In genomic region chr5:177373806-177374205, GRCh38 we compare ENCODE assay signal across 19 cellular contexts. TPM values are rescaled to one million over a fixed set of nuclear protein-coding genes. Genes with fewer than 3 reads are reported as not detected.
DNase-seq lines count a peak whose midpoint lies in the region; ATAC-seq, FAIRE-seq and TF ChIP-seq lines count a peak whose summit lies in the region.
"Had no signal": no experiment of that assay in that cellular context is flagged by ENCODE, and none has a peak within 500 bp of the region (broad histone marks: within the 10 kb centered on the region; RNA-seq: fewer than 3 reads in every experiment).

No MANE protein-coding gene starts in this region.

- TF ChIP-seq POLR2A in HepG2 (IDR thresholded peaks at IDR 0.05; ENCODE audit: insufficient read depth in 1 of 2, low read depth in 2 of 2, low read length in 2 of 2), result no peak
- TF ChIP-seq POLR2A in GM12892 (IDR thresholded peaks at IDR 0.05; ENCODE audit: low read depth, low read length), result no peak

- H3K4me1 ChIP-seq in HepG2 (ENCODE audit: insufficient read depth, low read length), result peaks cover 83% of the 10 kb centered on the region

- ATAC-seq in stimulated activated naive CD8-positive, alpha-beta T cell treated with anti-CD3 and anti-CD28 coated beads, Interleukin-15, Interleukin-2, amounts not matched to agents 100 U/mL and 50 U/mL, for 24 hours, result no peak
- ATAC-seq in HepG2, result no peak
- ATAC-seq in HG02678 (IDR thresholded peaks at IDR 0.05; ENCODE audit: unreplicated experiment), result no peak
- ATAC-seq: activated T-cell treated with anti-CD3 and anti-CD28 coated beads, Interleukin-2, amount 50 U/mL, for 72 hours; left cardiac atrium; pancreas had no signal

- no peak for FAIRE-seq in HepG2 (lab: Jason Lieb, UNC)
- FAIRE-seq in urothelium cell line (lab: Jason Lieb, UNC), result no peak
- FAIRE-seq in GM12892 (lab: Jason Lieb, UNC), result no peak
- FAIRE-seq: pancreas, RCC 7860 had no signal

- WGBS in HepG2 (ENCODE audit: low lambda C conversion rate), result 98% methylated on average over 4 of the region's 6 CpGs

- no peak overlapping the region for H3K4me2 ChIP-seq in HepG2 (ENCODE audit: low read depth, low read length)
- H3K4me2 ChIP-seq: smooth muscle cell had no signal

- TF ChIP-seq CTCF in HepG2 (CRISPR knock-in tag; IDR thresholded peaks at IDR 0.05), result no peak
- no peak for TF ChIP-seq CTCF in coronary artery (IDR thresholded peaks at IDR 0.05)

- in situ Hi-C loops in HepG2 (cut with HindIII; ENCODE audit: extremely low pct_ligation_motif_present, low pct_unique_long_range_greater_than_20kb), result loop anchor here (25.0 kb wide), 1 partner anchor 837 kb away; the partner anchor contains the start of genes CDHR2 and RNF44

- intact Hi-C loops in activated T-helper 2 cell treated with anti-CD3 and anti-CD28 coated beads, Interferon-gamma antibody, Interleukin-2, Interleukin-4, amounts not matched to agents 10 μg/mL and 5 μg/mL and 100 μg/mL, durations not matched to agents 14 hours and 24 hours and 36 hours (cut with micrococcal nuclease), result loop anchor here (2.0 kb wide), 1 partner anchor 17 kb away; the partner anchor contains the start of gene RGS14
- intact Hi-C loops in HepG2 (cut with micrococcal nuclease; ENCODE audit: unreplicated experiment), result no loop called here

- no peaks in the 10 kb centered on the region for H4K20me1 ChIP-seq in HepG2 (ENCODE audit: insufficient read depth, low read length)

- no peak for TF ChIP-seq RAD21 in HepG2 (CRISPR knock-in tag; IDR thresholded peaks at IDR 0.05)

- no peaks in the 10 kb centered on the region; a peak in 1 of 5 replicates for H3K27me3 ChIP-seq in HepG2 (ENCODE audit: control insufficient read depth in 1 of 2, insufficient read depth in 2 of 2, low read length in 2 of 2)
- H3K27me3 ChIP-seq: pancreas had no signal

- POLR2A ChIA-PET in HepG2 (lab: Yijun Ruan, JAX), result interaction anchor here (4.1 kb wide), 1 partner anchor 10 kb away, joined by 19 read pairs; the partner anchor contains the start of gene SLC34A1

- H3K27ac Mint-ChIP-seq in stimulated activated naive CD8-positive, alpha-beta T cell treated with anti-CD3 and anti-CD28 coated beads, Interleukin-15, Interleukin-2, amounts not matched to agents 100 ng/mL and 50 ng/mL, for 24 hours, result peak overlapping the region; percentile 70
- H3K27ac Mint-ChIP-seq in activated T-helper 2 cell treated with anti-CD3 and anti-CD28 coated beads, Interferon-gamma antibody, Interleukin-2, Interleukin-4, amounts not matched to agents 10 μg/mL and 5 μg/mL and 100 μg/mL, durations not matched to agents 14 hours and 24 hours and 36 hours, result peak overlapping the region; percentile 38

- peaks cover 48% of the 10 kb centered on the region for H3K4me1 Mint-ChIP-seq in stimulated activated naive CD8-positive, alpha-beta T cell treated with anti-CD3 and anti-CD28 coated beads, Interleukin-15, Interleukin-2, amounts not matched to agents 100 ng/mL and 50 ng/mL, for 24 hours (ENCODE audit: low read depth)
- H3K4me1 Mint-ChIP-seq in activated T-helper 2 cell treated with anti-CD3 and anti-CD28 coated beads, Interferon-gamma antibody, Interleukin-2, Interleukin-4, amounts not matched to agents 10 μg/mL and 5 μg/mL and 100 μg/mL, durations not matched to agents 14 hours and 24 hours and 36 hours (ENCODE audit: low read depth), result peaks cover 26% of the 10 kb centered on the region

- BruUV-seq in HepG2 (replicated peaks; lab: Mats Ljungman, UMichigan), result no TSS peak

- H3K27me3 Mint-ChIP-seq in stimulated activated naive CD8-positive, alpha-beta T cell treated with anti-CD3 and anti-CD28 coated beads, Interleukin-15, Interleukin-2, amounts not matched to agents 100 ng/mL and 50 ng/mL, for 24 hours, result no peaks in the 10 kb centered on the region
- H3K27me3 Mint-ChIP-seq in activated T-helper 2 cell treated with anti-CD3 and anti-CD28 coated beads, Interferon-gamma antibody, Interleukin-2, Interleukin-4, amounts not matched to agents 10 μg/mL and 5 μg/mL and 100 μg/mL, durations not matched to agents 14 hours and 24 hours and 36 hours (ENCODE audit: low read depth), result no peaks in the 10 kb centered on the region

- 0 out of 5 replicates have a peak, but pooled peaks cover 0 to 4% of the 10 kb centered on the region in 2 experiments for H3K36me3 ChIP-seq in HepG2 (replicated peaks in 1 of 2; ENCODE audit: control insufficient read depth in 1 of 2, insufficient read depth in 2 of 2, low read length in 2 of 2)
- H3K36me3 ChIP-seq: pancreas had no signal

- no peak for DNase-seq in stimulated activated naive CD8-positive, alpha-beta T cell treated with anti-CD3 and anti-CD28 coated beads, Interleukin-15, Interleukin-2, amounts not matched to agents 100 U/mL and 50 U/mL, for 24 hours
- DNase-seq in activated T-helper 2 cell treated with anti-CD3 and anti-CD28 coated beads, Interferon-gamma antibody, Interleukin-2, Interleukin-4, amounts not matched to agents 10 μg/mL and 5 μg/mL and 100 μg/mL, durations not matched to agents 14 hours and 24 hours and 36 hours (ENCODE audit: low spot score), result no peak
- DNase-seq in HepG2 (ENCODE audit: low spot score) (no peak), coronary artery (ENCODE audit: low spot score) (no peak), urothelium cell line (ENCODE audit: low spot score) (no peak), GM12892 (ENCODE audit: insufficient read length) (no peak)
- DNase-seq: activated T-cell treated with anti-CD3 and anti-CD28 coated beads, Interleukin-2, amount 50 U/mL, for 72 hours; hippocampal formation; IMR-90; left cardiac atrium; NCI-H82; pancreas; stimulated activated naive CD4-positive, alpha-beta T cell had no signal

- no peak overlapping the region for H3K27ac ChIP-seq in HepG2 (ENCODE audit: extremely low read length, insufficient read depth, low read length)
- no peak overlapping the region for H3K27ac ChIP-seq in coronary artery
- H3K27ac ChIP-seq: pancreas had no signal

- H3K4me3 Mint-ChIP-seq in stimulated activated naive CD8-positive, alpha-beta T cell treated with anti-CD3 and anti-CD28 coated beads, Interleukin-15, Interleukin-2, amounts not matched to agents 100 ng/mL and 50 ng/mL, for 24 hours, result no peak overlapping the region
- no peak overlapping the region for H3K4me3 Mint-ChIP-seq in activated T-helper 2 cell treated with anti-CD3 and anti-CD28 coated beads, Interferon-gamma antibody, Interleukin-2, Interleukin-4, amounts not matched to agents 10 μg/mL and 5 μg/mL and 100 μg/mL, durations not matched to agents 14 hours and 24 hours and 36 hours (ENCODE audit: low read depth)

- no peak overlapping the region for H3K4me3 ChIP-seq in HepG2 (replicated peaks in 1 of 3; ENCODE audit: insufficient read depth in 1 of 3, low read depth in 2 of 3, low read length in 3 of 3)
- no peak overlapping the region for H3K4me3 ChIP-seq in coronary artery
- H3K4me3 ChIP-seq: pancreas, smooth muscle cell had no signal

- H3K9me3 ChIP-seq in HepG2 (ENCODE audit: low read length), result no peaks in the 10 kb centered on the region
- H3K9me3 ChIP-seq: pancreas had no signal

- CTCF ChIA-PET in HepG2 (lab: Yijun Ruan, JAX; ENCODE audit: low intra/inter-chr PET ratio, low total read pairs), result no interaction called here

- peaks cover 8% of the 10 kb centered on the region for H3K79me2 ChIP-seq in HepG2 (ENCODE audit: insufficient read depth, low read length)

- H3K9me3 Mint-ChIP-seq in stimulated activated naive CD8-positive, alpha-beta T cell treated with anti-CD3 and anti-CD28 coated beads, Interleukin-15, Interleukin-2, amounts not matched to agents 100 ng/mL and 50 ng/mL, for 24 hours, result no peaks in the 10 kb centered on the region
- no peaks in the 10 kb centered on the region for H3K9me3 Mint-ChIP-seq in activated T-helper 2 cell treated with anti-CD3 and anti-CD28 coated beads, Interferon-gamma antibody, Interleukin-2, Interleukin-4, amounts not matched to agents 10 μg/mL and 5 μg/mL and 100 μg/mL, durations not matched to agents 14 hours and 24 hours and 36 hours
- H3K9me3 Mint-ChIP-seq: activated T-cell treated with anti-CD3 and anti-CD28 coated beads, Interleukin-2, amount 50 U/mL, for 72 hours had no signal

- H3K9ac ChIP-seq in HepG2 (ENCODE audit: insufficient read depth, low read depth, low read length), result no peak overlapping the region

- H3K36me3 Mint-ChIP-seq in stimulated activated naive CD8-positive, alpha-beta T cell treated with anti-CD3 and anti-CD28 coated beads, Interleukin-15, Interleukin-2, amounts not matched to agents 100 ng/mL and 50 ng/mL, for 24 hours (ENCODE audit: low read depth), result peaks cover 11% of the 10 kb centered on the region
- peaks cover 21% of the 10 kb centered on the region for H3K36me3 Mint-ChIP-seq in activated T-helper 2 cell treated with anti-CD3 and anti-CD28 coated beads, Interferon-gamma antibody, Interleukin-2, Interleukin-4, amounts not matched to agents 10 μg/mL and 5 μg/mL and 100 μg/mL, durations not matched to agents 14 hours and 24 hours and 36 hours (ENCODE audit: low read depth)

- TF ChIP-seq EP300 in HepG2 (IDR thresholded peaks at IDR 0.05; ENCODE audit: low read depth in 2 of 2, low read length in 2 of 2), result no peak
- TF ChIP-seq EP300 in HepG2 (CRISPR knock-in tag; IDR thresholded peaks at IDR 0.05; ENCODE audit: borderline replicate concordance), result no peak

- H2AFZ ChIP-seq in HepG2 (ENCODE audit: low read length), result no peak overlapping the region

RNA-seq across cellular contexts. Expression of gene SLC34A1, which starts 10.4 kb away (rescaled TPM):
- not detected in 2 replicates for total RNA-seq in activated T-helper 2 cell treated with anti-CD3 and anti-CD28 coated beads, Interferon-gamma antibody, Interleukin-2, Interleukin-4, amounts not matched to agents 10 μg/mL and 5 μg/mL and 100 μg/mL, durations not matched to agents 14 hours and 24 hours and 36 hours
- total RNA-seq in HepG2 (2016; rRNA removed; fragmentation: Illumina TruSeq; extraction: Trizol), result 0.20 TPM in 1 of 2 replicates, not detected in the other
- not detected in 2 replicates for total RNA-seq in HepG2 (2016; cell fraction: cytosol; rRNA removed; fragmentation: Illumina TruSeq; extraction: Trizol; ENCODE audit: low read depth)
- not detected in 2 replicates for total RNA-seq in HepG2 (2016; cell fraction: insoluble cytoplasmic fraction; rRNA removed; fragmentation: Illumina TruSeq; extraction: Trizol)
- total RNA-seq in HepG2 (2016; cell fraction: membrane; rRNA removed; fragmentation: Illumina TruSeq; extraction: Trizol), result not detected in 2 replicates
- total RNA-seq in HepG2 (2016; cell fraction: nucleus; rRNA removed; fragmentation: Illumina TruSeq; extraction: Trizol), result not detected in 2 replicates
- 0.03 TPM in 2 replicates for polyA plus RNA-seq in HepG2 (2011; rRNA removed)
- 0.03 TPM in 1 of 2 replicates, not detected in the other for polyA plus RNA-seq in HepG2 (2011; cell fraction: cytosol; rRNA removed)
- 0.21 and 0.24 TPM in 2 replicates for polyA plus RNA-seq in HepG2 (2011; cell fraction: nucleus; rRNA removed)
- not detected in 2 replicates for polyA plus RNA-seq in HepG2 (2012)
- polyA plus RNA-seq in HepG2 (2016; cell fraction: cytosol; fragmentation: Illumina TruSeq; extraction: Trizol; ENCODE audit: low read depth), result not detected in 2 replicates
- not detected in 2 replicates for polyA plus RNA-seq in HepG2 (2016; cell fraction: insoluble cytoplasmic fraction; fragmentation: Illumina TruSeq; extraction: Trizol; ENCODE audit: low read depth)
- not detected in 2 replicates for polyA plus RNA-seq in HepG2 (2016; cell fraction: membrane; fragmentation: Illumina TruSeq; extraction: Trizol; ENCODE audit: low read depth)
- not detected in 2 replicates for polyA plus RNA-seq in HepG2 (2016; cell fraction: nucleus; fragmentation: Illumina TruSeq; extraction: Trizol; ENCODE audit: insufficient read depth, low read depth)
- not detected in 2 replicates for polyA minus RNA-seq in HepG2 (2011; rRNA and poly(A)+ RNA removed; ENCODE audit: low replicate concordance)
- polyA minus RNA-seq in HepG2 (2011; cell fraction: cytosol; rRNA and poly(A)+ RNA removed), result 1.4 TPM in 1 of 2 replicates, not detected in the other
- polyA minus RNA-seq in HepG2 (2011; cell fraction: nucleus; rRNA and poly(A)+ RNA removed), result not detected in 2 replicates
- polyA plus RNA-seq in GM12892 (2012; ENCODE audit: missing spikeins), result not detected
- total RNA-seq: IMR-90, left cardiac atrium, pancreas, smooth muscle cell had no signal
- polyA plus RNA-seq: IMR-90, pancreas, smooth muscle cell had no signal

RNA-seq across cellular contexts. Expression of gene RGS14, which starts 16.1 kb away (rescaled TPM):
- total RNA-seq in activated T-helper 2 cell treated with anti-CD3 and anti-CD28 coated beads, Interferon-gamma antibody, Interleukin-2, Interleukin-4, amounts not matched to agents 10 μg/mL and 5 μg/mL and 100 μg/mL, durations not matched to agents 14 hours and 24 hours and 36 hours, result 36.2 and 40.5 TPM in 2 replicates
- 10.7 and 11.1 TPM in 2 replicates for total RNA-seq in HepG2 (2016; rRNA removed; fragmentation: Illumina TruSeq; extraction: Trizol)
- 15.3 and 15.8 TPM in 2 replicates for total RNA-seq in HepG2 (2016; cell fraction: cytosol; rRNA removed; fragmentation: Illumina TruSeq; extraction: Trizol; ENCODE audit: low read depth)
- total RNA-seq in HepG2 (2016; cell fraction: insoluble cytoplasmic fraction; rRNA removed; fragmentation: Illumina TruSeq; extraction: Trizol), result 7.2 and 12.8 TPM in 2 replicates
- total RNA-seq in HepG2 (2016; cell fraction: membrane; rRNA removed; fragmentation: Illumina TruSeq; extraction: Trizol), result 15.5 and 16.6 TPM in 2 replicates
- 7.6 and 9.6 TPM in 2 replicates for total RNA-seq in HepG2 (2016; cell fraction: nucleus; rRNA removed; fragmentation: Illumina TruSeq; extraction: Trizol)
- polyA plus RNA-seq in HepG2 (2011; rRNA removed), result 17.2 and 27.9 TPM in 2 replicates
- 20.3 and 35.1 TPM in 2 replicates for polyA plus RNA-seq in HepG2 (2011; cell fraction: cytosol; rRNA removed)
- 48.0 and 49.7 TPM in 2 replicates for polyA plus RNA-seq in HepG2 (2011; cell fraction: nucleus; rRNA removed)
- polyA plus RNA-seq in HepG2 (2012), result 9.3 and 16.2 TPM in 2 replicates
- 11.0 and 13.5 TPM in 2 replicates for polyA plus RNA-seq in HepG2 (2016; cell fraction: cytosol; fragmentation: Illumina TruSeq; extraction: Trizol; ENCODE audit: low read depth)
- 14.8 and 16.5 TPM in 2 replicates for polyA plus RNA-seq in HepG2 (2016; cell fraction: insoluble cytoplasmic fraction; fragmentation: Illumina TruSeq; extraction: Trizol; ENCODE audit: low read depth)
- 11.0 and 11.4 TPM in 2 replicates for polyA plus RNA-seq in HepG2 (2016; cell fraction: membrane; fragmentation: Illumina TruSeq; extraction: Trizol; ENCODE audit: low read depth)
- 19.6 TPM in 2 replicates for polyA plus RNA-seq in HepG2 (2016; cell fraction: nucleus; fragmentation: Illumina TruSeq; extraction: Trizol; ENCODE audit: insufficient read depth, low read depth)
- 0.82 and 20.7 TPM in 2 replicates for polyA minus RNA-seq in HepG2 (2011; rRNA and poly(A)+ RNA removed; ENCODE audit: low replicate concordance)
- 7.2 and 9.7 TPM in 2 replicates for polyA minus RNA-seq in HepG2 (2011; cell fraction: cytosol; rRNA and poly(A)+ RNA removed)
- 10.6 and 12.8 TPM in 2 replicates for polyA minus RNA-seq in HepG2 (2011; cell fraction: nucleus; rRNA and poly(A)+ RNA removed)
- polyA plus RNA-seq in GM12892 (2012; ENCODE audit: missing spikeins), result 26.0 TPM

RNA-seq across cellular contexts. Expression of gene LMAN2, which starts 22.3 kb away (rescaled TPM):
- 130 and 137 TPM in 2 replicates for total RNA-seq in activated T-helper 2 cell treated with anti-CD3 and anti-CD28 coated beads, Interferon-gamma antibody, Interleukin-2, Interleukin-4, amounts not matched to agents 10 μg/mL and 5 μg/mL and 100 μg/mL, durations not matched to agents 14 hours and 24 hours and 36 hours
- total RNA-seq in HepG2 (2016; rRNA removed; fragmentation: Illumina TruSeq; extraction: Trizol), result 94.5 and 191 TPM in 2 replicates
- total RNA-seq in HepG2 (2016; cell fraction: cytosol; rRNA removed; fragmentation: Illumina TruSeq; extraction: Trizol; ENCODE audit: low read depth), result 72.5 and 74.4 TPM in 2 replicates
- 86.8 and 210 TPM in 2 replicates for total RNA-seq in HepG2 (2016; cell fraction: insoluble cytoplasmic fraction; rRNA removed; fragmentation: Illumina TruSeq; extraction: Trizol)
- 109 and 128 TPM in 2 replicates for total RNA-seq in HepG2 (2016; cell fraction: membrane; rRNA removed; fragmentation: Illumina TruSeq; extraction: Trizol)
- 152 and 179 TPM in 2 replicates for total RNA-seq in HepG2 (2016; cell fraction: nucleus; rRNA removed; fragmentation: Illumina TruSeq; extraction: Trizol)
- polyA plus RNA-seq in HepG2 (2011; rRNA removed), result 193 and 197 TPM in 2 replicates
- polyA plus RNA-seq in HepG2 (2011; cell fraction: cytosol; rRNA removed), result 220 and 352 TPM in 2 replicates
- 256 and 281 TPM in 2 replicates for polyA plus RNA-seq in HepG2 (2011; cell fraction: nucleus; rRNA removed)
- 71.8 and 108 TPM in 2 replicates for polyA plus RNA-seq in HepG2 (2012)
- polyA plus RNA-seq in HepG2 (2016; cell fraction: cytosol; fragmentation: Illumina TruSeq; extraction: Trizol; ENCODE audit: low read depth), result 82.2 and 93.0 TPM in 2 replicates
- 90.8 and 112 TPM in 2 replicates for polyA plus RNA-seq in HepG2 (2016; cell fraction: insoluble cytoplasmic fraction; fragmentation: Illumina TruSeq; extraction: Trizol; ENCODE audit: low read depth)
- polyA plus RNA-seq in HepG2 (2016; cell fraction: membrane; fragmentation: Illumina TruSeq; extraction: Trizol; ENCODE audit: low read depth), result 103 and 135 TPM in 2 replicates
- 241 and 283 TPM in 2 replicates for polyA plus RNA-seq in HepG2 (2016; cell fraction: nucleus; fragmentation: Illumina TruSeq; extraction: Trizol; ENCODE audit: insufficient read depth, low read depth)
- 353 and 575 TPM in 2 replicates for polyA minus RNA-seq in HepG2 (2011; rRNA and poly(A)+ RNA removed; ENCODE audit: low replicate concordance)
- polyA minus RNA-seq in HepG2 (2011; cell fraction: cytosol; rRNA and poly(A)+ RNA removed), result 147 and 182 TPM in 2 replicates
- 87.0 and 96.2 TPM in 2 replicates for polyA minus RNA-seq in HepG2 (2011; cell fraction: nucleus; rRNA and poly(A)+ RNA removed)
- 44.8 TPM for polyA plus RNA-seq in GM12892 (2012; ENCODE audit: missing spikeins)

RNA-seq across cellular contexts. Expression of gene PFN3, which starts 26.7 kb away (rescaled TPM):
- not detected in 2 replicates for total RNA-seq in activated T-helper 2 cell treated with anti-CD3 and anti-CD28 coated beads, Interferon-gamma antibody, Interleukin-2, Interleukin-4, amounts not matched to agents 10 μg/mL and 5 μg/mL and 100 μg/mL, durations not matched to agents 14 hours and 24 hours and 36 hours
- not detected in 2 replicates for total RNA-seq in HepG2 (2016; rRNA removed; fragmentation: Illumina TruSeq; extraction: Trizol)
- total RNA-seq in HepG2 (2016; cell fraction: cytosol; rRNA removed; fragmentation: Illumina TruSeq; extraction: Trizol; ENCODE audit: low read depth), result not detected in 2 replicates
- total RNA-seq in HepG2 (2016; cell fraction: insoluble cytoplasmic fraction; rRNA removed; fragmentation: Illumina TruSeq; extraction: Trizol), result not detected in 2 replicates
- total RNA-seq in HepG2 (2016; cell fraction: membrane; rRNA removed; fragmentation: Illumina TruSeq; extraction: Trizol), result not detected in 2 replicates
- not detected in 2 replicates for total RNA-seq in HepG2 (2016; cell fraction: nucleus; rRNA removed; fragmentation: Illumina TruSeq; extraction: Trizol)
- polyA plus RNA-seq in HepG2 (2011; rRNA removed), result not detected in 2 replicates
- polyA plus RNA-seq in HepG2 (2011; cell fraction: cytosol; rRNA removed), result not detected in 2 replicates
- polyA plus RNA-seq in HepG2 (2011; cell fraction: nucleus; rRNA removed), result not detected in 2 replicates
- polyA plus RNA-seq in HepG2 (2012), result not detected in 2 replicates
- not detected in 2 replicates for polyA plus RNA-seq in HepG2 (2016; cell fraction: cytosol; fragmentation: Illumina TruSeq; extraction: Trizol; ENCODE audit: low read depth)
- polyA plus RNA-seq in HepG2 (2016; cell fraction: insoluble cytoplasmic fraction; fragmentation: Illumina TruSeq; extraction: Trizol; ENCODE audit: low read depth), result not detected in 2 replicates
- not detected in 2 replicates for polyA plus RNA-seq in HepG2 (2016; cell fraction: membrane; fragmentation: Illumina TruSeq; extraction: Trizol; ENCODE audit: low read depth)
- polyA plus RNA-seq in HepG2 (2016; cell fraction: nucleus; fragmentation: Illumina TruSeq; extraction: Trizol; ENCODE audit: insufficient read depth, low read depth), result not detected in 2 replicates
- polyA minus RNA-seq in HepG2 (2011; rRNA and poly(A)+ RNA removed; ENCODE audit: low replicate concordance), result not detected in 2 replicates
- not detected in 2 replicates for polyA minus RNA-seq in HepG2 (2011; cell fraction: cytosol; rRNA and poly(A)+ RNA removed)
- not detected in 2 replicates for polyA minus RNA-seq in HepG2 (2011; cell fraction: nucleus; rRNA and poly(A)+ RNA removed)
- polyA plus RNA-seq in GM12892 (2012; ENCODE audit: missing spikeins), result not detected
- total RNA-seq: activated T-cell treated with anti-CD3 and anti-CD28 coated beads, Interleukin-2, amount 50 U/mL, for 72 hours; IMR-90; left cardiac atrium; mucosa of gallbladder; pancreas; smooth muscle cell; T-helper 2 cell treated with Interferon-gamma antibody and Interleukin-4, amounts not matched to agents 100 ng/mL and 5 ng/mL, for 36 hours had no signal
- polyA plus RNA-seq: IMR-90, pancreas, smooth muscle cell had no signal

RNA-seq across cellular contexts. Expression of gene F12, which starts 35.6 kb away (rescaled TPM):
- total RNA-seq in activated T-helper 2 cell treated with anti-CD3 and anti-CD28 coated beads, Interferon-gamma antibody, Interleukin-2, Interleukin-4, amounts not matched to agents 10 μg/mL and 5 μg/mL and 100 μg/mL, durations not matched to agents 14 hours and 24 hours and 36 hours, result 3.5 and 5.8 TPM in 2 replicates
- total RNA-seq in HepG2 (2016; rRNA removed; fragmentation: Illumina TruSeq; extraction: Trizol), result 1.3 and 3.0 TPM in 2 replicates
- total RNA-seq in HepG2 (2016; cell fraction: cytosol; rRNA removed; fragmentation: Illumina TruSeq; extraction: Trizol; ENCODE audit: low read depth), result 1.9 and 3.1 TPM in 2 replicates
- 1.4 and 3.6 TPM in 2 replicates for total RNA-seq in HepG2 (2016; cell fraction: insoluble cytoplasmic fraction; rRNA removed; fragmentation: Illumina TruSeq; extraction: Trizol)
- total RNA-seq in HepG2 (2016; cell fraction: membrane; rRNA removed; fragmentation: Illumina TruSeq; extraction: Trizol), result 2.4 and 3.3 TPM in 2 replicates
- total RNA-seq in HepG2 (2016; cell fraction: nucleus; rRNA removed; fragmentation: Illumina TruSeq; extraction: Trizol), result 2.3 and 3.0 TPM in 2 replicates
- polyA plus RNA-seq in HepG2 (2011; rRNA removed), result 2.5 and 3.1 TPM in 2 replicates
- 1.5 and 3.0 TPM in 2 replicates for polyA plus RNA-seq in HepG2 (2011; cell fraction: cytosol; rRNA removed)
- 27.2 and 32.3 TPM in 2 replicates for polyA plus RNA-seq in HepG2 (2011; cell fraction: nucleus; rRNA removed)
- polyA plus RNA-seq in HepG2 (2012), result 3.6 and 10.3 TPM in 2 replicates
- 3.7 and 5.9 TPM in 2 replicates for polyA plus RNA-seq in HepG2 (2016; cell fraction: cytosol; fragmentation: Illumina TruSeq; extraction: Trizol; ENCODE audit: low read depth)
- polyA plus RNA-seq in HepG2 (2016; cell fraction: insoluble cytoplasmic fraction; fragmentation: Illumina TruSeq; extraction: Trizol; ENCODE audit: low read depth), result 1.6 and 2.3 TPM in 2 replicates
- 3.4 and 5.0 TPM in 2 replicates for polyA plus RNA-seq in HepG2 (2016; cell fraction: membrane; fragmentation: Illumina TruSeq; extraction: Trizol; ENCODE audit: low read depth)
- 6.6 and 9.9 TPM in 2 replicates for polyA plus RNA-seq in HepG2 (2016; cell fraction: nucleus; fragmentation: Illumina TruSeq; extraction: Trizol; ENCODE audit: insufficient read depth, low read depth)
- 2.5 and 2.6 TPM in 2 replicates for polyA minus RNA-seq in HepG2 (2011; rRNA and poly(A)+ RNA removed; ENCODE audit: low replicate concordance)
- 0.30 and 1.2 TPM in 2 replicates for polyA minus RNA-seq in HepG2 (2011; cell fraction: cytosol; rRNA and poly(A)+ RNA removed)
- 1.0 and 1.7 TPM in 2 replicates for polyA minus RNA-seq in HepG2 (2011; cell fraction: nucleus; rRNA and poly(A)+ RNA removed)
- 0.74 TPM for polyA plus RNA-seq in GM12892 (2012; ENCODE audit: missing spikeins)
